ENCODE assay signal across 17 cellular contexts in the genomic region with DNA sequence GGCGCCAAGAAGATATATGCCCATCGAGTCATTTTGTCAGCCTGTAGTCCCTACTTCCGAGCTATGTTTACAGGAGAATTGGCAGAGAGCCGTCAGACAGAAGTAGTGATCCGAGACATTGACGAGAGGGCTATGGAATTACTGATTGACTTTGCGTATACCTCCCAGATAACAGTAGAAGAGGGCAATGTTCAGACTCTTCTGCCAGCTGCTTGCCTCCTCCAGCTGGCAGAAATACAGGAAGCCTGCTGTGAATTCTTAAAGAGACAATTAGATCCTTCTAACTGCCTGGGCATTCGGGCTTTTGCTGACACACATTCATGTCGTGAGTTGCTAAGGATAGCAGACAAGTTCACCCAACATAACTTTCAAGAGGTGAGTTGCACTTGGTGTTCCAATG. TPM values are rescaled to one million over a fixed set of nuclear protein-coding genes. Genes with fewer than 3 reads are reported as not detected.
DNase-seq lines count a peak whose midpoint lies in the region; ATAC-seq and TF ChIP-seq lines count a peak whose summit lies in the region.
"Had no signal": no experiment of that assay in that cellular context is flagged by ENCODE, and none has a peak within 500 bp of the region (broad histone marks: within the 10 kb centered on the region; RNA-seq: fewer than 3 reads in every experiment).

No MANE protein-coding gene starts in this region.

- no peak overlapping the region for H3K27ac ChIP-seq in A673 (ENCODE audit: low read depth, low read length, poor library complexity, severe bottlenecking)
- H3K27ac ChIP-seq in CD8-positive, alpha-beta T cell (ENCODE audit: low read depth, low read length) = no peak overlapping the region

- no peak for ATAC-seq in CD8-positive, alpha-beta T cell
- no peak for ATAC-seq in naive B cell (ENCODE audit: low read depth in 2 of 2)
- ATAC-seq: GM12878 had no signal

- H3K27me3 Mint-ChIP-seq in CD8-positive, alpha-beta T cell (ENCODE audit: low read depth) = no peaks in the 10 kb centered on the region
- no peaks in the 10 kb centered on the region for H3K27me3 Mint-ChIP-seq in naive B cell
- no peaks in the 10 kb centered on the region for H3K27me3 Mint-ChIP-seq in glutamatergic neuron (ENCODE audit: unreplicated experiment)
- H3K27me3 Mint-ChIP-seq: CD4-positive, alpha-beta T cell had no signal

- no peaks in the 10 kb centered on the region for H3K9me3 ChIP-seq in A673 (ENCODE audit: low read depth, low read length, poor library complexity, severe bottlenecking)
- H3K9me3 ChIP-seq in CD8-positive, alpha-beta T cell (ENCODE audit: low read length) = no peaks in the 10 kb centered on the region
- H3K9me3 ChIP-seq: BE2C had no signal

- H3K36me3 ChIP-seq in A673 (ENCODE audit: insufficient read depth, low read length, poor library complexity, severe bottlenecking) = no peaks in the 10 kb centered on the region
- H3K36me3 ChIP-seq in CD8-positive, alpha-beta T cell (ENCODE audit: insufficient read depth, low read length) = peaks cover 7% of the 10 kb centered on the region

- BruUV-seq in A673 (replicated peaks; lab: Mats Ljungman, UMichigan) = no TSS peak

- no peak overlapping the region for H3K4me3 ChIP-seq in A673 (ENCODE audit: low read depth, low read length, poor library complexity, severe bottlenecking)
- H3K4me3 ChIP-seq in CD8-positive, alpha-beta T cell (ENCODE audit: low read depth, low read length) = no peak overlapping the region
- H3K4me3 ChIP-seq: GM12878 had no signal

- TF ChIP-seq CTCF in A673 (conservative IDR thresholded peaks at IDR 0.05; ENCODE audit: low read depth, low read length) = no peak
- no peak for TF ChIP-seq CTCF in CD8-positive, alpha-beta T cell (IDR thresholded peaks at IDR 0.05)
- no peak for TF ChIP-seq CTCF in glutamatergic neuron (IDR thresholded peaks at IDR 0.05; ENCODE audit: partially characterized antibody, unreplicated experiment)

- no peaks in the 10 kb centered on the region for H3K27me3 ChIP-seq in A673 (replicated peaks; ENCODE audit: insufficient read depth, low read depth, low read length, poor library complexity)
- H3K27me3 ChIP-seq in CD8-positive, alpha-beta T cell (ENCODE audit: insufficient read depth, low read length) = no peaks in the 10 kb centered on the region
- H3K27me3 ChIP-seq: BE2C had no signal

- H3K36me3 Mint-ChIP-seq in CD8-positive, alpha-beta T cell = peaks cover 51% of the 10 kb centered on the region
- H3K36me3 Mint-ChIP-seq in naive B cell = peaks cover 28 to 34% of the 10 kb centered on the region in 2 donors
- peaks cover 20% of the 10 kb centered on the region for H3K36me3 Mint-ChIP-seq in glutamatergic neuron (ENCODE audit: unreplicated experiment)

- H3K4me1 Mint-ChIP-seq in CD8-positive, alpha-beta T cell (ENCODE audit: low read depth) = peaks cover 37% of the 10 kb centered on the region
- H3K4me1 Mint-ChIP-seq in naive B cell = peaks cover 22 to 27% (median 26%) of the 10 kb centered on the region in 3 donors
- H3K4me1 Mint-ChIP-seq in glutamatergic neuron (ENCODE audit: low read depth, unreplicated experiment) = no peaks in the 10 kb centered on the region

- CTCF ChIA-PET in A673 (lab: Charles Lee) = no interaction called here
- CTCF ChIA-PET in CD8-positive, alpha-beta T cell (lab: Charles Lee) = no interaction called here

- H3K4me3 Mint-ChIP-seq in CD8-positive, alpha-beta T cell = no peak overlapping the region
- H3K4me3 Mint-ChIP-seq in naive B cell (no peak overlapping the region), glutamatergic neuron (ENCODE audit: unreplicated experiment) (no peak overlapping the region)
- H3K4me3 Mint-ChIP-seq: CD4-positive, alpha-beta T cell had no signal

- H3K27ac Mint-ChIP-seq in CD8-positive, alpha-beta T cell = peak overlapping the region; percentile 5
- H3K27ac Mint-ChIP-seq in naive B cell (peak overlapping the region in 4 of 6 donors; percentile 3 to 71 (median 32)), glutamatergic neuron (ENCODE audit: unreplicated experiment) (no peak overlapping the region)
- H3K27ac Mint-ChIP-seq: CD4-positive, alpha-beta T cell had no signal

- peak; percentile 58 for DNase-seq in A673 (ENCODE audit: low spot score)
- DNase-seq in CD8-positive, alpha-beta T cell = no peak
- DNase-seq in globus pallidus (ENCODE audit: low spot score) = peak; percentile 10
- DNase-seq in naive B cell = no peak
- DNase-seq in NCI-H526 treated with DMSO at 0.1 percent for 48 hours (lab: John Stamatoyannopoulos, UW) = no peak
- no peak for DNase-seq in hypothalamus (lab: John Stamatoyannopoulos, UW)
- DNase-seq in glutamatergic neuron = no peak
- DNase-seq: BE2C; CD4-positive, alpha-beta T cell; DND-41; GDM1; KG1; NCI-H1436; NCI-H2029 treated with DMSO at 0.1 percent for 48 hours; NCI-H524 treated with DMSO at 0.1 percent for 48 hours; NK-92 treated with Interleukin-12 subunit alpha and Interleukin-12 subunit beta, amount 100 ng/mL, for 24 hours had no signal

- intact Hi-C loops in A673 (cut with micrococcal nuclease; ENCODE audit: unreplicated experiment) = no loop called here
- intact Hi-C loops in CD8-positive, alpha-beta T cell (cut with DNase I, micrococcal nuclease) = no loop called here

- peaks cover 6% of the 10 kb centered on the region for H3K9me3 Mint-ChIP-seq in CD8-positive, alpha-beta T cell
- peaks cover 0 to 5% (median 3%) of the 10 kb centered on the region in 7 donors for H3K9me3 Mint-ChIP-seq in naive B cell
- peaks cover 7% of the 10 kb centered on the region for H3K9me3 Mint-ChIP-seq in glutamatergic neuron (ENCODE audit: unreplicated experiment)

- POLR2A ChIA-PET in A673 (lab: Charles Lee; ENCODE audit: low non-redundant PET) = no interaction called here
- POLR2A ChIA-PET in CD8-positive, alpha-beta T cell (lab: Charles Lee) = no interaction called here

- H3K4me1 ChIP-seq in A673 (ENCODE audit: insufficient read depth, low read length, poor library complexity, severe bottlenecking) = peaks cover 3% of the 10 kb centered on the region
- no peaks in the 10 kb centered on the region for H3K4me1 ChIP-seq in CD8-positive, alpha-beta T cell (ENCODE audit: insufficient read depth, low read length)
- H3K4me1 ChIP-seq: BE2C had no signal

RNA-seq across cellular contexts. Expression of a gene that starts 19.1 kb away (rescaled TPM):
- total RNA-seq in A673 (2021) = 17.7 and 18.4 TPM in 2 replicates
- total RNA-seq in CD8-positive, alpha-beta T cell = 10 to 100 TPM; 27.9 to 29.0 TPM
- polyA plus RNA-seq in naive B cell (ENCODE audit: low read depth in 6 of 6) = 10 to 100 TPM; 13.8 to 25.3 (median 20.8) TPM
- total RNA-seq in glutamatergic neuron (ENCODE audit: unreplicated experiment) = 30.5 TPM

Comparison
In these comparisons a context has a peak if more than half of its experiments do, and no peak if none do; other contexts are left out.
1. DNase-seq: peak in A673 (single experiment) and globus pallidus (single experiment); none in CD8-positive, alpha-beta T cell (0 of 7), naive B cell (single experiment), NCI-H526 treated with DMSO at 0.1 percent for 48 hours (single experiment), hypothalamus (0 of 51) and glutamatergic neuron (single experiment).